Comparison of ENCODE assay signal across 29 cellular contexts in the genomic region with DNA sequence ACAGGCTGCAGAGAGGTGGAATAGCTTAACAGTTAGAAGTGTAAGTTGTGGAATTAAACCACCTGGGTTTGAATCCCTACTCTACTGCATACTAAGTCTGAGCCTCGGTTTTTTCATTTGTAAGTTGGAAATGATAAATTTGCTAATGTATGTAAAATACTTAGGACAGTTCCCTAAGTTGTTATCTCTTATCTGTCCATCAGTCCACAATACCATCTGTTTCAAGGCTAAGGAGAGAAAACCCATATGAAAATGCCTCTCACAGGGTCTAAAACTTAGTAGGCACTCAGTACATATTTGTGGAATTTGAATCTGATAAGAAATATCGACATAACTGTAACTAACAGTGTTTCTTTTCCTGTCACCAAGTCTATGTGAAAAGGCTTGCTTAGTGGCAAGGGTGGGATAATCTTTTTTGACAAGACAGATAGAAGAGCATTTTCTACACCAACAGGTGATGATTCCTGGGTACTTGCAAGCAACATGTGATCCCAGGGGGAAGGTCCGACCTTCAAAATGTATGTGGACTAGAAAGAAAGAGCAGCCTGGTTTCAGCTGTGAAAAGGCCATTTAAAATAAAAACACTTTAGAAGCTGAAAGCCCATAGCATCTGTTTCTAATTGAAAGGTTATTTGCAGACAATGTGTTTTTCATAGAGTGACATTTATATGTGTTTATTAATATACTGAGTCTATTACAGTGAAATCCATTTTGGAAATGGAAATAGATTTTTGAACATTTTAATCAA.
"Had no signal": no experiment of that assay in that cellular context is flagged by ENCODE, and none has a peak within 500 bp of the region (broad histone marks: within the 10 kb centered on the region; RNA-seq: fewer than 3 reads in every experiment).

No MANE protein-coding gene starts in this region.

- H3K27ac ChIP-seq: ascending aorta, KMS-11, PC-9, RWPE1 had no signal

- H3K9me3 Mint-ChIP-seq: activated CD4-positive, alpha-beta T cell treated with anti-CD3 and anti-CD28 coated beads, Interleukin-2, amount 10 ng/mL, durations not matched to agents 24 days and 14 days; activated CD8-positive, alpha-beta T cell treated with anti-CD3 and anti-CD28 coated beads for 36 hours; activated naive CD8-positive, alpha-beta T cell treated with anti-CD3 and anti-CD28 coated beads for 36 hours; activated T-cell treated with anti-CD3 and anti-CD28 coated beads, Interleukin-2, amount 50 U/mL, for 72 hours; activated T-helper 17 cell treated with anti-CD3 and anti-CD28 coated beads, Interleukin-2, amount 50 U/mL, for 72 hours; T-helper 2 cell treated with Interferon-gamma antibody and Interleukin-4, amounts not matched to agents 5 μg/mL and 100 μg/mL, for 36 hours had no signal

- H3K27ac Mint-ChIP-seq: activated CD4-positive, alpha-beta T cell treated with anti-CD3 and anti-CD28 coated beads, Interleukin-2, amount 10 ng/mL, durations not matched to agents 24 days and 14 days; activated CD8-positive, alpha-beta T cell treated with anti-CD3 and anti-CD28 coated beads for 36 hours; activated naive CD8-positive, alpha-beta T cell treated with anti-CD3 and anti-CD28 coated beads for 36 hours; activated T-cell treated with anti-CD3 and anti-CD28 coated beads, Interleukin-2, amount 50 U/mL, for 72 hours; activated T-helper 17 cell treated with anti-CD3 and anti-CD28 coated beads, Interleukin-2, amount 50 U/mL, for 72 hours; T-helper 2 cell treated with Interferon-gamma antibody and Interleukin-4, amounts not matched to agents 5 μg/mL and 100 μg/mL, for 36 hours had no signal

- H3K4me1 ChIP-seq: ascending aorta had no signal

- ATAC-seq: activated CD8-positive, alpha-beta T cell treated with anti-CD3 and anti-CD28 coated beads for 36 hours; activated T-cell treated with anti-CD3 and anti-CD28 coated beads, Interleukin-2, amount 50 U/mL, for 72 hours; activated T-helper 17 cell treated with anti-CD3 and anti-CD28 coated beads, Interleukin-2, amount 50 U/mL, for 72 hours; Right ventricle myocardium inferior had no signal

- H3K9ac ChIP-seq: KMS-11 had no signal

- H3K4me1 Mint-ChIP-seq: activated CD4-positive, alpha-beta T cell treated with anti-CD3 and anti-CD28 coated beads, Interleukin-2, amount 10 ng/mL, durations not matched to agents 24 days and 14 days; activated naive CD8-positive, alpha-beta T cell treated with anti-CD3 and anti-CD28 coated beads for 36 hours; activated T-helper 17 cell treated with anti-CD3 and anti-CD28 coated beads, Interleukin-2, amount 50 U/mL, for 72 hours had no signal

- H3K4me2 ChIP-seq: KMS-11, PC-9 had no signal

- H3K27me3 ChIP-seq: ascending aorta had no signal

- H3K36me3 ChIP-seq: ascending aorta had no signal

- H2AFZ ChIP-seq: PC-9 had no signal

- H3K27me3 Mint-ChIP-seq: activated CD4-positive, alpha-beta T cell treated with anti-CD3 and anti-CD28 coated beads, Interleukin-2, amount 10 ng/mL, durations not matched to agents 24 days and 14 days; activated CD8-positive, alpha-beta T cell treated with anti-CD3 and anti-CD28 coated beads for 36 hours; activated naive CD8-positive, alpha-beta T cell treated with anti-CD3 and anti-CD28 coated beads for 36 hours; activated T-helper 17 cell treated with anti-CD3 and anti-CD28 coated beads, Interleukin-2, amount 50 U/mL, for 72 hours had no signal

- DNase-seq: activated CD4-positive, alpha-beta T cell treated with anti-CD3 and anti-CD28 coated beads, Interleukin-2, amount 10 ng/mL, durations not matched to agents 24 days and 14 days; activated CD4-positive, alpha-beta T cell treated with anti-CD3 and anti-CD28 coated beads, Interleukin-2, amount 50 U/mL, for 4 hours; activated CD8-positive, alpha-beta T cell treated with anti-CD3 and anti-CD28 coated beads for 36 hours; activated effector memory CD4-positive, alpha-beta T cell treated with anti-CD3 and anti-CD28 coated beads, Interleukin-2, amount 50 U/mL, for 16 hours; activated naive CD4-positive, alpha-beta T cell; activated naive CD4-positive, alpha-beta T cell treated with anti-CD3 and anti-CD28 coated beads, Interleukin-2, amount 50 U/mL, for 16 hours; activated naive CD8-positive, alpha-beta T cell treated with anti-CD3 and anti-CD28 coated beads for 36 hours; activated T-cell treated with anti-CD3 and anti-CD28 coated beads, Interleukin-2, amount 50 U/mL, for 1 hour; activated T-cell treated with anti-CD3 and anti-CD28 coated beads, Interleukin-2, amount 50 U/mL, for 72 hours; amygdala; MM.1S; MV-4-11; NCI-H1092; NCI-H146; NCI-H187; NCI-H2029 treated with DMSO at 0.1 percent for 48 hours; NCI-H2107; NCI-H510A; NCI-H526; NCI-H748 treated with DMSO at 0.1 percent for 48 hours; NK-92 treated with Interleukin-12 subunit alpha and Interleukin-12 subunit beta, amount 100 ng/mL, for 24 hours; PC-9; SIG-M5 had no signal

- H3K4me3 Mint-ChIP-seq: activated CD4-positive, alpha-beta T cell treated with anti-CD3 and anti-CD28 coated beads, Interleukin-2, amount 10 ng/mL, durations not matched to agents 24 days and 14 days; activated CD8-positive, alpha-beta T cell treated with anti-CD3 and anti-CD28 coated beads for 36 hours; activated naive CD8-positive, alpha-beta T cell treated with anti-CD3 and anti-CD28 coated beads for 36 hours; activated T-cell treated with anti-CD3 and anti-CD28 coated beads, Interleukin-2, amount 50 U/mL, for 72 hours; activated T-helper 17 cell treated with anti-CD3 and anti-CD28 coated beads, Interleukin-2, amount 50 U/mL, for 72 hours; T-helper 2 cell treated with Interferon-gamma antibody and Interleukin-4, amounts not matched to agents 5 μg/mL and 100 μg/mL, for 36 hours had no signal

- H3K36me3 Mint-ChIP-seq: activated naive CD8-positive, alpha-beta T cell treated with anti-CD3 and anti-CD28 coated beads for 36 hours had no signal

- H3K4me3 ChIP-seq: ascending aorta, PC-9 had no signal

- H3K9me3 ChIP-seq: ascending aorta had no signal
